23 cellular contexts compared by ENCODE assay signal in genomic region chr1:4079815-4080214, GRCh38.
DNase-seq lines count a peak whose midpoint lies in the region; ATAC-seq, FAIRE-seq and TF ChIP-seq lines count a peak whose summit lies in the region.
"Had no signal": no experiment of that assay in that cellular context is flagged by ENCODE, and none has a peak within 500 bp of the region (broad histone marks: within the 10 kb centered on the region; RNA-seq: fewer than 3 reads in every experiment).

No MANE protein-coding gene starts in this region.

- H3K4me3 Mint-ChIP-seq in endothelial cell (ENCODE audit: unreplicated experiment): peak overlapping the region; percentile 24
- H3K4me3 Mint-ChIP-seq: B cell; CD4-positive, CD25-positive, alpha-beta regulatory T cell; CD8-positive, alpha-beta T cell had no signal

- H3K36me3 Mint-ChIP-seq in endothelial cell (ENCODE audit: low read depth, unreplicated experiment): peaks cover 12% of the 10 kb centered on the region
- H3K36me3 Mint-ChIP-seq: CD4-positive, CD25-positive, alpha-beta regulatory T cell; CD8-positive, alpha-beta T cell had no signal

- peaks cover 17% of the 10 kb centered on the region for H3K9me3 Mint-ChIP-seq in endothelial cell (ENCODE audit: unreplicated experiment)
- H3K9me3 Mint-ChIP-seq: CD8-positive, alpha-beta T cell had no signal

- DNase-seq in cardiac septum (ENCODE audit: low spot score) (peak; percentile 33), Right ventricle myocardium inferior (ENCODE audit: missing footprints) (no peak), endothelial cell (ENCODE audit: low spot score) (no peak), sciatic nerve (ENCODE audit: low spot score) (peak; percentile 19), upper lobe of right lung (peak; percentile 20), frontal cortex (ENCODE audit: low spot score in 2 of 2) (no peak), hepatocyte (ENCODE audit: low spot score) (no peak), T-helper 1 cell (no peak)
- DNase-seq: Caco-2; CD4-positive, CD25-positive, alpha-beta regulatory T cell; CD8-positive, alpha-beta T cell; DMS153; DND-41; GM23248; HCEC 1CT had no signal

- 74% methylated on average over 5 of the region's 5 CpGs for WGBS in hepatocyte (ENCODE audit: low lambda C conversion rate, missing lambda C conversion rate)

- intact Hi-C loops in cardiac septum (cut with DNase I): no loop called here
- intact Hi-C loops in Right ventricle myocardium inferior (cut with DNase I): no loop called here
- intact Hi-C loops in sciatic nerve (cut with DNase I): no loop called here
- intact Hi-C loops in upper lobe of right lung (cut with DNase I): no loop called here

- no peak overlapping the region for H3K4me3 ChIP-seq in upper lobe of right lung
- H3K4me3 ChIP-seq in hepatocyte: no peak overlapping the region
- H3K4me3 ChIP-seq: BLaER1, GM23248 had no signal

- TF ChIP-seq CTCF in endothelial cell (IDR thresholded peaks at IDR 0.05; ENCODE audit: unreplicated experiment) (no peak), upper lobe of right lung (IDR thresholded peaks at IDR 0.05) (no peak), hepatocyte (IDR thresholded peaks at IDR 0.05; ENCODE audit: poor library complexity) (no peak)

- H3K27ac Mint-ChIP-seq in endothelial cell (ENCODE audit: unreplicated experiment): peak overlapping the region; percentile 30
- H3K27ac Mint-ChIP-seq: B cell; CD4-positive, CD25-positive, alpha-beta regulatory T cell; CD8-positive, alpha-beta T cell had no signal

- no peaks in the 10 kb centered on the region for H3K4me1 Mint-ChIP-seq in endothelial cell (ENCODE audit: unreplicated experiment)
- H3K4me1 Mint-ChIP-seq: B cell; CD4-positive, CD25-positive, alpha-beta regulatory T cell had no signal

- H3K4me1 ChIP-seq in upper lobe of right lung (no peaks in the 10 kb centered on the region), hepatocyte (ENCODE audit: insufficient read depth) (peaks cover 7% of the 10 kb centered on the region)
- H3K4me1 ChIP-seq: Caco-2 had no signal

- H3K36me3 ChIP-seq in upper lobe of right lung (no peaks in the 10 kb centered on the region), hepatocyte (replicated peaks; ENCODE audit: insufficient read depth, low read depth) (no peaks in the 10 kb centered on the region)
- H3K36me3 ChIP-seq: BLaER1 had no signal

- peaks cover 10% of the 10 kb centered on the region for H3K27me3 Mint-ChIP-seq in endothelial cell (ENCODE audit: unreplicated experiment)
- H3K27me3 Mint-ChIP-seq: CD4-positive, CD25-positive, alpha-beta regulatory T cell had no signal

- H2AFZ ChIP-seq in hepatocyte: no peak overlapping the region
- H2AFZ ChIP-seq: GM23248 had no signal

- no peak overlapping the region for H3K27ac ChIP-seq in upper lobe of right lung
- H3K27ac ChIP-seq in hepatocyte: no peak overlapping the region
- H3K27ac ChIP-seq: 22Rv1, BLaER1, C4-2B, GM23248 had no signal

- no peaks in the 10 kb centered on the region for H4K20me1 ChIP-seq in hepatocyte (ENCODE audit: insufficient read depth, poor library complexity, severe bottlenecking)
- H4K20me1 ChIP-seq: BLaER1 had no signal

- no peaks in the 10 kb centered on the region for H3K9me2 ChIP-seq in hepatocyte (replicated peaks; ENCODE audit: insufficient read depth)

- H3K27me3 ChIP-seq in upper lobe of right lung (peaks cover 9% of the 10 kb centered on the region), hepatocyte (no peaks in the 10 kb centered on the region)
- H3K27me3 ChIP-seq: BLaER1 had no signal

- FAIRE-seq in frontal cortex (lab: Jason Lieb, UNC): no peak
- FAIRE-seq: A204.1, G401.6, GM12892, H1 had no signal

- ATAC-seq in Right ventricle myocardium inferior (no peak), sciatic nerve (no peak), upper lobe of right lung (no peak)
- ATAC-seq: CD8-positive, alpha-beta T cell had no signal

- no peak overlapping the region for H3K4me2 ChIP-seq in hepatocyte
- H3K4me2 ChIP-seq: BLaER1 had no signal

- H3K9me3 ChIP-seq in upper lobe of right lung: no peaks in the 10 kb centered on the region
- no peaks in the 10 kb centered on the region for H3K9me3 ChIP-seq in hepatocyte (ENCODE audit: low read depth)
- H3K9me3 ChIP-seq: Caco-2 had no signal

- H3K79me2 ChIP-seq in hepatocyte: no peaks in the 10 kb centered on the region

Comparison
In these comparisons a context has a peak if more than half of its experiments do, and no peak if none do; other contexts are left out.
1. DNase-seq: peak in cardiac septum (single experiment), sciatic nerve (single experiment) and upper lobe of right lung (single experiment); none in Right ventricle myocardium inferior (single experiment), endothelial cell (single experiment), frontal cortex (0 of 2), hepatocyte (single experiment) and T-helper 1 cell (0 of 5).